ENCODE assay signal across 8 cellular contexts in the genomic region with DNA sequence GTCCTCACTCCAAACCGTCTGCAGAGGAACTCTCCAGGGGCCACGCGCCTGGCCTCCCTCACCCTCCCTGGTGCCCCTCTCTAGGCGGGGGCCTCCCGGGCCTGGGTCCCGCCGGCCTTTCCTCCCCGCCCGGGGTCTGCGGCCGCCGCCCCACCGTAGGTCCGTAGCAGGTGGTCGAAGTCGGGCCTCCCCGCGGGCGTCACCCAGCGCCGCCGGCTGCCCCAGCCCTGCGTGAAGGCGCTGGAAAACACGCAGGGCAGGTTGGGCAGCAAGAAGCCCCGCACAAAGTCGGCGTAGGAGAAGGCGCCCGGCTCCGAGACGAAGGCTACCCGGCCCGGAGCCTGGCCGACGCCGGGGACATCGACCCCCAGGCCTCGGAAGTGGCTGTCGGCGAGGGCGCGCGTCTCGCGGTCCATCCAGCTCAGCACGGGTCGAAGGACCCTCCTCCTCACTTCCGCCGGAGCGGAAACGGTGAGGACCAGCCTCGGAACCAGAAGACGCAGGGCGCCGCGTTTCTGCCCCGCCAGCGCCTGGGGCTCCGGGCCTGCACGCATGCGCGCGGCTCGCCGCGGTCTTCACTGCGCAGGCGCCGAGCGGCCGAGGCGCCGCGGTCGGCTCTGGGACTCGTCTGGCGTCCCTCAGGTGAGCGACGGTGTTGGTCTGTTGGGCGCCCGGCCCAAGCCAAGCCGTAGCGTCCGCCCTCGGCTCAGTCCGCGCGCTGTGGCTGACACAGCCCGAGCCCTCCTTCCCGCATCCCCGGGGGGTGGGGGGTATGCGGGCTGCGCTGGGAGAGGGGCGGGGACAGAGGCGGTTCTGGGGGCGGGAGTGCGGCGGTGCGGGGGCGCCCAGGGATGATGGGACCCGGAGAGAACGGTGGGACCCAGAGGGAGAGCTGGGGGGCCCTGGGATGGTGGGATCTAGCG. TPM values are rescaled to one million over a fixed set of nuclear protein-coding genes. Genes with fewer than 3 reads are reported as not detected.
DNase-seq lines count a peak whose midpoint lies in the region; ATAC-seq, FAIRE-seq and TF ChIP-seq lines count a peak whose summit lies in the region.

A gene with protein sequence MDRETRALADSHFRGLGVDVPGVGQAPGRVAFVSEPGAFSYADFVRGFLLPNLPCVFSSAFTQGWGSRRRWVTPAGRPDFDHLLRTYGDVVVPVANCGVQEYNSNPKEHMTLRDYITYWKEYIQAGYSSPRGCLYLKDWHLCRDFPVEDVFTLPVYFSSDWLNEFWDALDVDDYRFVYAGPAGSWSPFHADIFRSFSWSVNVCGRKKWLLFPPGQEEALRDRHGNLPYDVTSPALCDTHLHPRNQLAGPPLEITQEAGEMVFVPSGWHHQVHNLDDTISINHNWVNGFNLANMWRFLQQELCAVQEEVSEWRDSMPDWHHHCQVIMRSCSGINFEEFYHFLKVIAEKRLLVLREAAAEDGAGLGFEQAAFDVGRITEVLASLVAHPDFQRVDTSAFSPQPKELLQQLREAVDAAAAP (minus strand): TSS at position 445 of the 923 bp plus-strand sequence. CDS start 29 bp downstream, at position 416.
A gene with protein sequence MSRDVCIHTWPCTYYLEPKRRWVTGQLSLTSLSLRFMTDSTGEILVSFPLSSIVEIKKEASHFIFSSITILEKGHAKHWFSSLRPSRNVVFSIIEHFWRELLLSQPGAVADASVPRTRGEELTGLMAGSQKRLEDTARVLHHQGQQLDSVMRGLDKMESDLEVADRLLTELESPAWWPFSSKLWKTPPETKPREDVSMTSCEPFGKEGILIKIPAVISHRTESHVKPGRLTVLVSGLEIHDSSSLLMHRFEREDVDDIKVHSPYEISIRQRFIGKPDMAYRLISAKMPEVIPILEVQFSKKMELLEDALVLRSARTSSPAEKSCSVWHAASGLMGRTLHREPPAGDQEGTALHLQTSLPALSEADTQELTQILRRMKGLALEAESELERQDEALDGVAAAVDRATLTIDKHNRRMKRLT (plus strand): TSS at position 578 of the 923 bp plus-strand sequence. CDS start 12,302 bp downstream, outside the sequence.

- H3K4me3 ChIP-seq in right atrium auricular region, result peak within 1 kb of the TSS; percentile 97 to 99

- no peak for TF ChIP-seq CTCF in right atrium auricular region (IDR thresholded peaks at IDR 0.05)

- H3K4me1 ChIP-seq in right atrium auricular region, result peaks cover 0 to 37% of the 10 kb centered on the region in 2 donors

- ATAC-seq in GM18499 (IDR thresholded peaks at IDR 0.05; ENCODE audit: insufficient read depth, unreplicated experiment) (peak; percentile 83), HG02885 (IDR thresholded peaks at IDR 0.05; ENCODE audit: poor library complexity, unreplicated experiment) (peak; percentile 91)

- no peaks in the 10 kb centered on the region for H3K9me3 ChIP-seq in right atrium auricular region

- H3K36me3 ChIP-seq in right atrium auricular region, result peaks cover 19% of the 10 kb centered on the region

- DNase-seq in NCI-H1694 (lab: John Stamatoyannopoulos, UW) (peak; percentile 68), T-helper 2 cell (peak; percentile 86 to 95 (median 87)), right atrium auricular region (ENCODE audit: low spot score) (peak; percentile 93), pulmonary artery endothelial cell (ENCODE audit: low read depth, low spot score) (peak; percentile 70), urothelium cell line (ENCODE audit: low spot score) (peak; percentile 94)

- FAIRE-seq in urothelium cell line (lab: Jason Lieb, UNC), result peak; percentile 86

- H3K27ac ChIP-seq in angular gyrus (ENCODE audit: low read depth, low read length), result peak within 1 kb of the TSS; percentile 85
- H3K27ac ChIP-seq in right atrium auricular region, result peak within 1 kb of the TSS; percentile 92 to 95

- no peaks in the 10 kb centered on the region for H3K27me3 ChIP-seq in right atrium auricular region

RNA-seq across cellular contexts. Expression of the first gene that starts in this region (rescaled TPM):
- total RNA-seq in right atrium auricular region, result 10 to 100 TPM; 11.0 to 11.1 TPM
- 29.4 and 35.5 TPM in 2 replicates for total RNA-seq in pulmonary artery endothelial cell

RNA-seq across cellular contexts. Expression of the second gene that starts in this region (rescaled TPM):
- total RNA-seq in right atrium auricular region (100 to 1,000 TPM in 1 of 2 donors, 10 to 100 TPM in 1; 39.1 to 102 TPM), pulmonary artery endothelial cell (46.5 and 49.6 TPM in 2 replicates)

Comparison
In these comparisons a context has a peak if more than half of its experiments do, and no peak if none do; other contexts are left out.
1. Peak in every context shown above with its lines: DNase-seq, ATAC-seq, H3K4me3 ChIP-seq and H3K27ac ChIP-seq.